ENCODE assay signal across 8 cellular contexts in genomic region chr1:37859507-37860345, GRCh38. TPM values are rescaled to one million over a fixed set of nuclear protein-coding genes. Genes with fewer than 3 reads are reported as not detected.
DNase-seq lines count a peak whose midpoint lies in the region; ATAC-seq and TF ChIP-seq lines count a peak whose summit lies in the region.

Gene MTF1, minus strand, starts transcription at chr1:37859592. Its CDS starts 1,934 bp downstream, at chr1:37857658.

- ATAC-seq in HG03460 (IDR thresholded peaks at IDR 0.05; ENCODE audit: unreplicated experiment), result peak; percentile 91

- H3K27ac ChIP-seq in BLaER1 treated with 17β-estradiol and CSF1 and Interleukin-3, amounts not matched to agents 10 nM and 100 nM, result peak within 1 kb of the TSS; percentile 81 to 98 (median 91)
- peak within 1 kb of the TSS; percentile 84 for H3K27ac ChIP-seq in colonic mucosa

- H4K20me1 ChIP-seq in BLaER1 treated with 17β-estradiol and CSF1 and Interleukin-3, amounts not matched to agents 10 nM and 100 nM, result peaks cover 0 to 45% (median 11%) of the 10 kb centered on the region in 11 experiments; a peak in 9 of 22 replicates

- H3K9ac ChIP-seq in BLaER1 treated with 17β-estradiol and CSF1 and Interleukin-3, amounts not matched to agents 10 nM and 100 nM, result peak within 1 kb of the TSS; percentile 81 to 96 (median 91)
- peak within 1 kb of the TSS; percentile 94 to 97 for H3K9ac ChIP-seq in colonic mucosa (ENCODE audit: low read depth in 2 of 2, low read length in 2 of 2)

- TF ChIP-seq CTCF in colonic mucosa (IDR thresholded peaks at IDR 0.05), result peak; percentile 91

- peaks cover 26 to 48% (median 42%) of the 10 kb centered on the region in 10 experiments for H3K4me1 ChIP-seq in BLaER1 treated with 17β-estradiol and CSF1 and Interleukin-3, amounts not matched to agents 10 nM and 100 nM
- no peaks in the 10 kb centered on the region for H3K4me1 ChIP-seq in colonic mucosa

- peak within 1 kb of the TSS; percentile 77 to 96 (median 88) for H3K4me2 ChIP-seq in BLaER1 treated with 17β-estradiol and CSF1 and Interleukin-3, amounts not matched to agents 10 nM and 100 nM

- H3K27me3 ChIP-seq in BLaER1 treated with 17β-estradiol and CSF1 and Interleukin-3, amounts not matched to agents 10 nM and 100 nM, result no peaks in the 10 kb centered on the region
- H3K27me3 ChIP-seq in colonic mucosa, result no peaks in the 10 kb centered on the region

- peaks cover 53 to 72% (median 67%) of the 10 kb centered on the region in 11 experiments for H3K36me3 ChIP-seq in BLaER1 treated with 17β-estradiol and CSF1 and Interleukin-3, amounts not matched to agents 10 nM and 100 nM
- H3K36me3 ChIP-seq in colonic mucosa, result peaks cover 4% of the 10 kb centered on the region

- intact Hi-C loops in colonic mucosa (cut with DNase I), result loop anchor here (5.0 to 10.0 kb wide), 3 partner anchors 47 to 255 kb away; partner anchors contain the start of gene CDCA8

- DNase-seq in GM19240 (ENCODE audit: insufficient read length, low spot score) (peak; percentile 97), NCI-H526 (lab: John Stamatoyannopoulos, UW) (peak; percentile 99 to 100), colonic mucosa (peak; percentile 98), left kidney (ENCODE audit: low read depth, low spot score) (peak; percentile 99)
- peak; percentile 98 for DNase-seq in activated CD4-positive, alpha-beta T cell treated with anti-CD3 and anti-CD28 coated beads for 48 hours
- peak; percentile 95 to 97 for DNase-seq in stimulated activated CD4-positive, alpha-beta T cell treated with anti-CD3 and anti-CD28 coated beads, Interleukin-2, amount 100 ng/mL, for 24 hours

- H3K4me3 ChIP-seq in BLaER1 treated with 17β-estradiol and CSF1 and Interleukin-3, amounts not matched to agents 10 nM and 100 nM, result peak within 1 kb of the TSS; percentile 82 to 98 (median 92)
- peak within 1 kb of the TSS; percentile 85 for H3K4me3 ChIP-seq in colonic mucosa

- no peaks in the 10 kb centered on the region for H3K9me3 ChIP-seq in BLaER1 treated with 17β-estradiol and CSF1 and Interleukin-3, amounts not matched to agents 10 nM and 100 nM (replicated peaks in 1 of 11)
- H3K9me3 ChIP-seq in colonic mucosa, result no peaks in the 10 kb centered on the region

RNA-seq across cellular contexts. Expression of gene MTF1, which starts in this region (rescaled TPM):
- total RNA-seq in colonic mucosa, result 10 to 100 TPM; 22.1 to 33.9 TPM

Comparison
In these comparisons a context has a peak if more than half of its experiments do, and no peak if none do; other contexts are left out.
1. Peak in every context shown above with its lines: DNase-seq, ATAC-seq, H3K4me3 ChIP-seq and H3K27ac ChIP-seq.